In genomic region chr14:36662543-36663403, GRCh38 we compare ENCODE assay signal across 8 cellular contexts. TPM values are rescaled to one million over a fixed set of nuclear protein-coding genes. Genes with fewer than 3 reads are reported as not detected.
DNase-seq lines count a peak whose midpoint lies in the region; ATAC-seq and TF ChIP-seq lines count a peak whose summit lies in the region.

No MANE protein-coding gene starts in this region.

- H3K4me3 ChIP-seq in Panc1 (ENCODE audit: low read depth in 2 of 2, low read length in 2 of 2) (peak overlapping the region; percentile 54 to 69), foreskin fibroblast (ENCODE audit: low read depth in 1 of 2, low read length in 2 of 2) (peak overlapping the region; percentile 22 to 49), spleen (peak overlapping the region in 5 of 8 donors; percentile 4 to 60 (median 23))

- POLR2A ChIA-PET in Panc1 (lab: Charles Lee) = no interaction called here

- H3K4me1 ChIP-seq in Panc1 (ENCODE audit: control insufficient read depth, insufficient read depth, low read length) = no peaks in the 10 kb centered on the region
- peaks cover 4 to 74% (median 45%) of the 10 kb centered on the region in 6 donors for H3K4me1 ChIP-seq in spleen

- in situ Hi-C loops in Panc1 (cut with HindIII; ENCODE audit: low pct_unique_long_range_greater_than_20kb, low sequenced_read_pairs) = no loop called here

- peak; percentile 38 for DNase-seq in NCI-H2171 treated with DMSO at 0.1 percent for 48 hours (lab: John Stamatoyannopoulos, UW)
- no peak for DNase-seq in NCI-H2171 (lab: John Stamatoyannopoulos, UW)
- DNase-seq in Panc1 (ENCODE audit: low read depth, low spot score) = no peak
- DNase-seq in foreskin fibroblast = peak in 1 of 2 donors; percentile 50
- no peak for DNase-seq in spleen
- DNase-seq in GM10266 (ENCODE audit: extremely low spot score) = no peak

- CTCF ChIA-PET in Panc1 (lab: Charles Lee) = no interaction called here

- H3K27ac ChIP-seq in Panc1 (ENCODE audit: low read length) (no peak overlapping the region), spleen (no peak overlapping the region)

- 5 to 12% (median 8%) methylated on average over 26 to 71 of the region's 71 CpGs for WGBS in spleen, 5 donors

- H3K36me3 ChIP-seq in Panc1 (ENCODE audit: control insufficient read depth, insufficient read depth, low read length) = no peaks in the 10 kb centered on the region
- H3K36me3 ChIP-seq in spleen = no peaks in the 10 kb centered on the region

- H3K9me3 ChIP-seq in Panc1 (ENCODE audit: control insufficient read depth, insufficient read depth, low read depth, low read length) = no peaks in the 10 kb centered on the region
- H3K9me3 ChIP-seq in spleen = peaks cover 0 to 25% (median 0%) of the 10 kb centered on the region in 8 donors

- TF ChIP-seq POLR2A in spleen (IDR thresholded peaks at IDR 0.05) = no peak

- H3K27me3 ChIP-seq in Panc1 (ENCODE audit: control insufficient read depth, insufficient read depth, low read length) (no peaks in the 10 kb centered on the region), spleen (replicated peaks in 1 of 7) (peaks cover 12 to 100% (median 99%) of the 10 kb centered on the region in 7 donors)

- BruUV-seq in Panc1 (replicated peaks; lab: Mats Ljungman, UMichigan) = no TSS peak

- intact Hi-C loops in Panc1 (cut with micrococcal nuclease; ENCODE audit: unreplicated experiment) (loop anchor here (10.0 kb wide), 1 partner anchor 482 kb away; no protein-coding TSS in a partner anchor), spleen (cut with DNase I; ENCODE audit: low total_unique reads) (no loop called here)

- ATAC-seq in Panc1 (no peak), GM18858 (IDR thresholded peaks at IDR 0.05; ENCODE audit: unreplicated experiment) (no peak), HG03565 (IDR thresholded peaks at IDR 0.05; ENCODE audit: unreplicated experiment) (no peak)

- no peak for TF ChIP-seq CTCF in Panc1 (IDR thresholded peaks at IDR 0.05)
- TF ChIP-seq CTCF in foreskin fibroblast (IDR thresholded peaks at IDR 0.05; ENCODE audit: low read depth, low read length) = no peak
- TF ChIP-seq CTCF in spleen (IDR thresholded peaks at IDR 0.05 in 8 of 11, conservative IDR thresholded peaks at IDR 0.05 in 3 of 11) = no peak
- TF ChIP-seq CTCF in GM10266 (IDR thresholded peaks at IDR 0.05; ENCODE audit: control insufficient read depth, insufficient read depth, low read depth, missing control alignments) = no peak

RNA-seq across cellular contexts. Expression of gene PAX9, which starts 1.1 kb away (rescaled TPM):
- total RNA-seq in Panc1 (2021; ENCODE audit: unreplicated experiment) (0.82 TPM), spleen (under 1 TPM in 4 of 7 donors, not detected in 3; 0.07 to 0.43 (median 0.17) TPM)
- 1.8 TPM for polyA plus RNA-seq in Panc1 (2012; ENCODE audit: insufficient read length)
- polyA plus RNA-seq in spleen = under 1 TPM; 0.02 to 0.06 (median 0.02) TPM
